ENCODE assay signal across 9 cellular contexts in genomic region chrX:65871671-65872311, GRCh38.
DNase-seq lines count a peak whose midpoint lies in the region; ATAC-seq and TF ChIP-seq lines count a peak whose summit lies in the region.
"Had no signal": no experiment of that assay in that cellular context is flagged by ENCODE, and none has a peak within 500 bp of the region (broad histone marks: within the 10 kb centered on the region; RNA-seq: fewer than 3 reads in every experiment).

No MANE protein-coding gene starts in this region.

- intact Hi-C loops in aorta (cut with DNase I): no loop called here
- intact Hi-C loops in thyroid gland (cut with DNase I): no loop called here

- 56% methylated on average over 7 of the region's 7 CpGs for WGBS in hepatocyte (ENCODE audit: low lambda C conversion rate, missing lambda C conversion rate)
- 53 to 62% methylated on average over 7 of the region's 7 CpGs for WGBS in aorta, 2 donors
- WGBS in thyroid gland, 2 donors: 92 to 94% methylated on average over 1 to 3 of the region's 7 CpGs

- no peaks in the 10 kb centered on the region for H3K9me2 ChIP-seq in hepatocyte (replicated peaks; ENCODE audit: insufficient read depth)

- H3K79me2 ChIP-seq in hepatocyte: no peaks in the 10 kb centered on the region

- TF ChIP-seq POLR2A in thyroid gland (IDR thresholded peaks at IDR 0.05): no peak

- H3K4me3 ChIP-seq in GM12875 (ENCODE audit: low read depth, low read length) (no peak overlapping the region), hepatocyte (no peak overlapping the region), aorta (ENCODE audit: low read length in 2 of 2) (no peak overlapping the region), thyroid gland (replicated peaks in 1 of 3) (no peak overlapping the region)

- H3K27ac ChIP-seq in hepatocyte: no peak overlapping the region
- H3K27ac ChIP-seq in aorta (ENCODE audit: low read depth in 1 of 2, low read length in 2 of 2): no peak overlapping the region
- no peak overlapping the region for H3K27ac ChIP-seq in thyroid gland
- H3K27ac ChIP-seq: HL-60 had no signal

- DNase-seq in H4 (ENCODE audit: low spot score) (peak; percentile 40), NCI-H2081 (lab: John Stamatoyannopoulos, UW) (peak; percentile 69 to 77), hepatocyte (ENCODE audit: low spot score) (peak; percentile 49), aorta (no peak), thyroid gland (no peak), cerebellum (ENCODE audit: low spot score) (no peak), left lobe of liver (ENCODE audit: low spot score) (no peak)

- peak; percentile 31; the same call in 1 of the 2 replicates for TF ChIP-seq CTCF in GM12875 (IDR thresholded peaks at IDR 0.05; ENCODE audit: borderline replicate concordance, insufficient read depth, low read depth, low read length)
- no peak for TF ChIP-seq CTCF in hepatocyte (IDR thresholded peaks at IDR 0.05; ENCODE audit: poor library complexity)
- TF ChIP-seq CTCF in thyroid gland (IDR thresholded peaks at IDR 0.05): no peak

- ATAC-seq in aorta (ENCODE audit: low FRiP score): no peak
- no peak for ATAC-seq in left lobe of liver

- no peaks in the 10 kb centered on the region for H4K20me1 ChIP-seq in hepatocyte (ENCODE audit: insufficient read depth, poor library complexity, severe bottlenecking)

- H3K27me3 ChIP-seq in hepatocyte (no peaks in the 10 kb centered on the region), aorta (ENCODE audit: control insufficient read depth in 1 of 2, insufficient read depth in 2 of 2, low read length in 1 of 2) (no peaks in the 10 kb centered on the region), thyroid gland (no peaks in the 10 kb centered on the region)

- no peaks in the 10 kb centered on the region for H3K9me3 ChIP-seq in hepatocyte (ENCODE audit: low read depth)
- no peaks in the 10 kb centered on the region for H3K9me3 ChIP-seq in aorta (ENCODE audit: control insufficient read depth, low read length)
- no peaks in the 10 kb centered on the region for H3K9me3 ChIP-seq in thyroid gland

- H3K4me2 ChIP-seq in hepatocyte: no peak overlapping the region

- no peak overlapping the region for H2AFZ ChIP-seq in hepatocyte

- H3K36me3 ChIP-seq in hepatocyte (replicated peaks; ENCODE audit: insufficient read depth, low read depth): no peaks in the 10 kb centered on the region
- no peaks in the 10 kb centered on the region for H3K36me3 ChIP-seq in aorta (ENCODE audit: control insufficient read depth in 1 of 2, insufficient read depth in 2 of 2, low read length in 1 of 2)
- H3K36me3 ChIP-seq in thyroid gland: no peaks in the 10 kb centered on the region

- no peaks in the 10 kb centered on the region for H3K4me1 ChIP-seq in hepatocyte (ENCODE audit: insufficient read depth)
- H3K4me1 ChIP-seq in aorta (ENCODE audit: control insufficient read depth in 1 of 2, insufficient read depth in 2 of 2, low read length in 2 of 2): no peaks in the 10 kb centered on the region
- no peaks in the 10 kb centered on the region for H3K4me1 ChIP-seq in thyroid gland

Comparison
In these comparisons a context has a peak if more than half of its experiments do, and no peak if none do; other contexts are left out.
1. DNase-seq: peak in H4 (single experiment), NCI-H2081 (2 of 2) and hepatocyte (single experiment); none in aorta (0 of 2), thyroid gland (0 of 2), cerebellum (single experiment) and left lobe of liver (single experiment).